Comparison of ENCODE assay signal across 8 cellular contexts in the genomic region with DNA sequence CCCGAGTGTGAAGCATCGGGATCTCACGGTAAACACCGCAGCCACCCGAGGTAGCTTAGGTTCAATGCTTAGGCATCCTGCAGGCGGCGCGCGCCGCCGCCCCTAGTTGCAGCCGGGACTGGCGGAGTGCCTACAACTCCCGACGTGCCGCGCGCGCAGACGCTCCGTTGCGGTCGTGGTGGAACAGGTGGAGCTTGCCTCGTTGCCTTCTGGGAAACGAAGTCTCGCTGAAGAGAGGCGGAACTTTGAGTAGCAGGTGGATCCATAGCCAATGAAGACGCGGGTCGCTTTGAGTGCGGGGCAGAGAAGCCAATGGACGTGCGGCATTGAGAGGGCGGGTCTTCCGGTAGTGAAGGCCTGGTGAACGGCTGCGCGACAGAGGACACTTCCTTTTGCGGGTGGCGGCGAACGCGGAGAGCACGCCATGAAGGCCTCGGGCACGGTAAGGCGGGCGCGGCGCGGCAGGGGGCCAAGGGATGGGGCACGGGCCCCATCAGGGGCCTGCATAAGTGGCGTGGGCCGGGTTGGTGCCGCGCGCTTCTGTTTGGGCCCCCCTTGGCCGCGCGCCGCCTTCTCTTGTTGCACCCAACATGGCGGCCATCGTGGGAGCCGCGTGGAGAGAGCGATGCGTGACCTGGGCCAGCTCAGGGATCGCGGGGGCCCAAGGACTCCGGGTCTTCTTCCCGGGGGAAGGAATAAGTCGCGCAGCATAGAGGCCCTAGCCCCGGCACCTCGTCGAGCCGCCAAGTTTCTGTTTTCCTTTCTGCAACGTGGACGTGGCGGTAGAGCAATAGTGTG. TPM values are rescaled to one million over a fixed set of nuclear protein-coding genes. Genes with fewer than 3 reads are reported as not detected.
DNase-seq lines count a peak whose midpoint lies in the region; ATAC-seq and TF ChIP-seq lines count a peak whose summit lies in the region.

Gene RPL18A (plus strand): TSS at position 378 of the 798 bp plus-strand sequence. CDS start 47 bp downstream, at position 425.

- no peaks in the 10 kb centered on the region for H3K27me3 ChIP-seq in thyroid gland

- peaks cover 5% of the 10 kb centered on the region for H3K27me3 Mint-ChIP-seq in activated naive CD8-positive, alpha-beta T cell treated with anti-CD3 and anti-CD28 coated beads for 36 hours
- peaks cover 8% of the 10 kb centered on the region for H3K27me3 Mint-ChIP-seq in glutamatergic neuron (ENCODE audit: unreplicated experiment)
- no peaks in the 10 kb centered on the region for H3K27me3 Mint-ChIP-seq in osteocyte (ENCODE audit: unreplicated experiment)

- no peaks in the 10 kb centered on the region for H3K9me3 ChIP-seq in thyroid gland

- H3K4me1 ChIP-seq in thyroid gland: peaks cover 42 to 43% of the 10 kb centered on the region in 2 donors

- H3K4me1 Mint-ChIP-seq in activated naive CD8-positive, alpha-beta T cell treated with anti-CD3 and anti-CD28 coated beads for 36 hours: peaks cover 36% of the 10 kb centered on the region
- H3K4me1 Mint-ChIP-seq in glutamatergic neuron (ENCODE audit: low read depth, unreplicated experiment) (peaks cover 10% of the 10 kb centered on the region), osteocyte (ENCODE audit: unreplicated experiment) (peaks cover 31% of the 10 kb centered on the region)

- ATAC-seq in HG02610 (IDR thresholded peaks at IDR 0.05; ENCODE audit: unreplicated experiment): peak; percentile 88

- H3K36me3 Mint-ChIP-seq in activated naive CD8-positive, alpha-beta T cell treated with anti-CD3 and anti-CD28 coated beads for 36 hours: peaks cover 49% of the 10 kb centered on the region
- no peaks in the 10 kb centered on the region for H3K36me3 Mint-ChIP-seq in glutamatergic neuron (ENCODE audit: unreplicated experiment)
- peaks cover 18% of the 10 kb centered on the region for H3K36me3 Mint-ChIP-seq in osteocyte (ENCODE audit: unreplicated experiment)

- intact Hi-C loops in thyroid gland (cut with DNase I): loop anchor here (2.0 to 5.0 kb wide), 4 partner anchors 73 to 198 kb away; partner anchors contain the start of gene CCDC124

- DNase-seq in NCI-H1092 treated with DMSO at 0.1 percent for 48 hours (lab: John Stamatoyannopoulos, UW): peak; percentile 99
- peak; percentile 99 for DNase-seq in SKM-1 treated with dmso at 0.1 percent for 144 hours (lab: John Stamatoyannopoulos, UW; ENCODE audit: unreplicated experiment)
- DNase-seq in activated naive CD8-positive, alpha-beta T cell treated with anti-CD3 and anti-CD28 coated beads for 36 hours: peak; percentile 99
- peak; percentile 98 for DNase-seq in glutamatergic neuron
- peak; percentile 99 for DNase-seq in osteocyte (ENCODE audit: extremely low spot score, unreplicated experiment)
- peak; percentile 99 for DNase-seq in thyroid gland

- peak within 1 kb of the TSS; percentile 99 for H3K27ac Mint-ChIP-seq in activated naive CD8-positive, alpha-beta T cell treated with anti-CD3 and anti-CD28 coated beads for 36 hours
- H3K27ac Mint-ChIP-seq in glutamatergic neuron (ENCODE audit: unreplicated experiment): peak within 1 kb of the TSS; percentile 98
- H3K27ac Mint-ChIP-seq in osteocyte (ENCODE audit: unreplicated experiment): peak within 1 kb of the TSS; percentile 86

- WGBS in thyroid gland, 2 donors: 0% methylated on average over 13 to 26 of the region's 80 CpGs

- H3K9me3 Mint-ChIP-seq in activated naive CD8-positive, alpha-beta T cell treated with anti-CD3 and anti-CD28 coated beads for 36 hours: no peaks in the 10 kb centered on the region
- peaks cover 16% of the 10 kb centered on the region for H3K9me3 Mint-ChIP-seq in glutamatergic neuron (ENCODE audit: unreplicated experiment)
- H3K9me3 Mint-ChIP-seq in osteocyte (ENCODE audit: unreplicated experiment): no peaks in the 10 kb centered on the region

- H3K4me3 ChIP-seq in thyroid gland (replicated peaks in 1 of 3): peak within 1 kb of the TSS; percentile 55 to 92 (median 80)

- peak within 1 kb of the TSS; percentile 99 for H3K4me3 Mint-ChIP-seq in activated naive CD8-positive, alpha-beta T cell treated with anti-CD3 and anti-CD28 coated beads for 36 hours
- H3K4me3 Mint-ChIP-seq in glutamatergic neuron (ENCODE audit: unreplicated experiment): peak within 1 kb of the TSS; percentile 98
- peak within 1 kb of the TSS; percentile 97 for H3K4me3 Mint-ChIP-seq in osteocyte (ENCODE audit: unreplicated experiment)

- TF ChIP-seq POLR2A in GM10847 (IDR thresholded peaks at IDR 0.05; ENCODE audit: extremely low read depth, insufficient read length): peak; percentile 95
- TF ChIP-seq POLR2A in thyroid gland (IDR thresholded peaks at IDR 0.05): peak; percentile 80 to 97

- H3K36me3 ChIP-seq in thyroid gland: peaks cover 24 to 30% of the 10 kb centered on the region in 2 donors

- peak; percentile 50 for TF ChIP-seq CTCF in glutamatergic neuron (IDR thresholded peaks at IDR 0.05; ENCODE audit: partially characterized antibody, unreplicated experiment)
- peak; percentile 83 for TF ChIP-seq CTCF in osteocyte (IDR thresholded peaks at IDR 0.05)
- TF ChIP-seq CTCF in thyroid gland (IDR thresholded peaks at IDR 0.05): peak; percentile 21 to 97 (median 83)

- peak within 1 kb of the TSS; percentile 72 to 94 (median 84) for H3K27ac ChIP-seq in thyroid gland

RNA-seq across cellular contexts. Expression of gene RPL18A, which starts in this region (rescaled TPM):
- 1,000 to 10,000 TPM; 3,144 to 3,196 TPM for total RNA-seq in activated naive CD8-positive, alpha-beta T cell treated with anti-CD3 and anti-CD28 coated beads for 36 hours
- total RNA-seq in glutamatergic neuron (ENCODE audit: unreplicated experiment) (1,135 TPM), osteocyte (1,671 and 1,710 TPM in 2 replicates), thyroid gland (1,000 to 10,000 TPM in 2 of 4 donors, 100 to 1,000 TPM in 2; 718 to 1,678 (median 1,197) TPM)

Comparison
In these comparisons a context has a peak if more than half of its experiments do, and no peak if none do; other contexts are left out.
1. Peak in every context shown above with its lines: DNase-seq, ATAC-seq, H3K4me3 ChIP-seq and H3K27ac ChIP-seq.